In genomic region chr1:3651939-3652537, GRCh38 we compare ENCODE assay signal across 9 cellular contexts. TPM values are rescaled to one million over a fixed set of nuclear protein-coding genes. Genes with fewer than 3 reads are reported as not detected.
DNase-seq lines count a peak whose midpoint lies in the region; ATAC-seq, FAIRE-seq and TF ChIP-seq lines count a peak whose summit lies in the region.
"Had no signal": no experiment of that assay in that cellular context is flagged by ENCODE, and none has a peak within 500 bp of the region (broad histone marks: within the 10 kb centered on the region; RNA-seq: fewer than 3 reads in every experiment).

Gene TP73, plus strand, starts transcription at chr1:3652516. Its CDS starts 29,850 bp downstream, at chr1:3682366.

- H3K4me1 Mint-ChIP-seq in activated naive CD8-positive, alpha-beta T cell treated with anti-CD3 and anti-CD28 coated beads for 36 hours, result peaks cover 30% of the 10 kb centered on the region

- H3K9me3 Mint-ChIP-seq in activated naive CD8-positive, alpha-beta T cell treated with anti-CD3 and anti-CD28 coated beads for 36 hours, result no peaks in the 10 kb centered on the region

- no peak within 1 kb of the TSS for H3K27ac Mint-ChIP-seq in activated naive CD8-positive, alpha-beta T cell treated with anti-CD3 and anti-CD28 coated beads for 36 hours

- H3K4me1 ChIP-seq in mucosa of descending colon (ENCODE audit: low read depth), result peaks cover 35% of the 10 kb centered on the region

- H3K9me3 ChIP-seq in mucosa of descending colon, result no peaks in the 10 kb centered on the region

- no peaks in the 10 kb centered on the region for H3K36me3 ChIP-seq in mucosa of descending colon (ENCODE audit: low read depth)

- H3K4me3 ChIP-seq in LNCaP clone FGC (ENCODE audit: low read depth, low read length) (0 out of 2 replicates have a peak within 1 kb of the TSS, but pooled peaks have one; percentile 21), mucosa of descending colon (no peak within 1 kb of the TSS)

- H3K4me3 Mint-ChIP-seq in activated naive CD8-positive, alpha-beta T cell treated with anti-CD3 and anti-CD28 coated beads for 36 hours, result peak within 1 kb of the TSS; percentile 62

- ATAC-seq in mucosa of descending colon (peak; percentile 10), GM18861 (IDR thresholded peaks at IDR 0.05; ENCODE audit: unreplicated experiment) (no peak), GM21360 (IDR thresholded peaks at IDR 0.05; ENCODE audit: unreplicated experiment) (no peak)
- ATAC-seq: left colon had no signal

- DNase-seq in NCI-H1417 (lab: John Stamatoyannopoulos, UW) (peak in 2 of 3 experiments; percentile 22 to 78), NCI-H1417 treated with DMSO at 0.1 percent for 48 hours (lab: John Stamatoyannopoulos, UW) (no peak), LNCaP clone FGC (ENCODE audit: low read depth) (no peak), mucosa of descending colon (peak in 1 of 3 donors; percentile 39), RCC 7860 (ENCODE audit: low spot score) (no peak)
- no peak for DNase-seq in activated naive CD8-positive, alpha-beta T cell treated with anti-CD3 and anti-CD28 coated beads for 36 hours

- no peak for FAIRE-seq in RCC 7860 (lab: Jason Lieb, UNC)

- no peak for TF ChIP-seq CTCF in LNCaP clone FGC (IDR thresholded peaks at IDR 0.05; ENCODE audit: control insufficient read depth, extremely low read depth, insufficient read depth)
- no peak for TF ChIP-seq CTCF in mucosa of descending colon (IDR thresholded peaks at IDR 0.05)

- H3K36me3 Mint-ChIP-seq in activated naive CD8-positive, alpha-beta T cell treated with anti-CD3 and anti-CD28 coated beads for 36 hours, result peaks cover 3% of the 10 kb centered on the region

- peaks cover 52% of the 10 kb centered on the region for H3K27me3 Mint-ChIP-seq in activated naive CD8-positive, alpha-beta T cell treated with anti-CD3 and anti-CD28 coated beads for 36 hours

- intact Hi-C loops in mucosa of descending colon (cut with DNase I, micrococcal nuclease), result no loop called here

RNA-seq across cellular contexts. Expression of gene TP73, which starts in this region (rescaled TPM):
- under 1 TPM; 0.50 to 0.58 TPM for total RNA-seq in activated naive CD8-positive, alpha-beta T cell treated with anti-CD3 and anti-CD28 coated beads for 36 hours
- under 1 TPM; 0.12 to 0.63 (median 0.51) TPM for total RNA-seq in mucosa of descending colon

Comparison
In these comparisons a context has a peak if more than half of its experiments do, and no peak if none do; other contexts are left out.
1. DNase-seq: peak in NCI-H1417 (2 of 3); none in NCI-H1417 treated with DMSO at 0.1 percent for 48 hours (single experiment), LNCaP clone FGC (single experiment), activated naive CD8-positive, alpha-beta T cell treated with anti-CD3 and anti-CD28 coated beads for 36 hours (single experiment) and RCC 7860 (single experiment).
2. Peak in ATAC-seq in mucosa of descending colon; RNA of the gene not detected or under 1 TPM.